ENCODE assay signal across 16 cellular contexts in the genomic region with DNA sequence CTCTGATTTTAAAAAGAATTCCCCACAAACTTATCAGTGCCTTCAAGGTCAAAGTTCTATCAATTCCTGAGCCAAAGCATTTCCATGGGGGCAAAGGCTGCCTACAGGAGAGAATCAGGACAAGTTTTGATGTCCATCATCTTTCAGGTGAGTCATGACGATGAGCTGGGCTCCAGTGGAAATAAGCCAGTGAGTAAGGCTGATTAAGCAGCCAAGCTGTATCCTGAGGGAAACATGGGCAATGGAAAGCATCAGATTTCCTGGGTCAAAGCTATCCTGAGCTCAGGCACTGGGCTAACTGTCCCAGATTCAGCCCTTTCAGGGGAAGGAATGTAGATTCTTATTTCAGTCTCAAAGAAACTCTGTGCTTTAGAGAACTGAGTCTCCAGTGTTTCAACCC.
DNase-seq lines count a peak whose midpoint lies in the region; ATAC-seq and TF ChIP-seq lines count a peak whose summit lies in the region.
"Had no signal": no experiment of that assay in that cellular context is flagged by ENCODE, and none has a peak within 500 bp of the region (broad histone marks: within the 10 kb centered on the region; RNA-seq: fewer than 3 reads in every experiment).

No MANE protein-coding gene starts in this region.

- H3K4me3 ChIP-seq in PC-3 (ENCODE audit: low read length), result no peak overlapping the region
- no peak overlapping the region for H3K4me3 ChIP-seq in adrenal gland
- H3K4me3 ChIP-seq: upper lobe of right lung had no signal

- no peaks in the 10 kb centered on the region for H3K9me3 ChIP-seq in PC-3 (ENCODE audit: low read length)
- H3K9me3 ChIP-seq in adrenal gland (replicated peaks in 1 of 3), result no peaks in the 10 kb centered on the region
- H3K9me3 ChIP-seq: upper lobe of right lung had no signal

- H3F3A ChIP-seq in PC-3 (ENCODE audit: low read length, unreplicated experiment), result no peaks in the 10 kb centered on the region

- no TSS peak for BruUV-seq in PC-3 (replicated peaks; lab: Mats Ljungman, UMichigan)

- H3K9me2 ChIP-seq in PC-3 (replicated peaks; ENCODE audit: low read length), result no peaks in the 10 kb centered on the region

- peak overlapping the region; percentile 54 for H3K4me2 ChIP-seq in PC-3 (ENCODE audit: low read length)

- H3K27ac ChIP-seq in PC-3 (ENCODE audit: low read length) (peak overlapping the region; percentile 77), epithelial cell of prostate (peak overlapping the region; percentile 46), adrenal gland (no peak overlapping the region)
- H3K27ac ChIP-seq: upper lobe of right lung had no signal

- peak; percentile 58 for DNase-seq in EL
- peak; percentile 88 for DNase-seq in PC-3
- DNase-seq in epithelial cell of prostate (ENCODE audit: low read depth, low spot score), result peak; percentile 27
- peak; percentile 0 for DNase-seq in occipital lobe (lab: John Stamatoyannopoulos, UW)
- no peak for DNase-seq in adrenal gland
- no peak for DNase-seq in effector CD4-positive, alpha-beta T cell
- no peak for DNase-seq in GM13977 (ENCODE audit: low spot score)
- DNase-seq: activated gamma-delta T cell treated with Interleukin-2 at 50 U/mL for 16 hours; effector CD8-positive, alpha-beta T cell; KBM-7; NCI-H1417 treated with DMSO at 0.1 percent for 48 hours; small intestine; stimulated activated naive CD4-positive, alpha-beta T cell; upper lobe of right lung had no signal

- ATAC-seq in PC-3, result peak; percentile 96
- no peak for ATAC-seq in HG03159 (IDR thresholded peaks at IDR 0.05; ENCODE audit: unreplicated experiment)
- ATAC-seq: upper lobe of right lung, WTC11 had no signal

- no peaks in the 10 kb centered on the region for H3K27me3 ChIP-seq in PC-3 (ENCODE audit: low read length)
- no peaks in the 10 kb centered on the region for H3K27me3 ChIP-seq in adrenal gland
- H3K27me3 ChIP-seq: upper lobe of right lung had no signal

- no peak overlapping the region for H2AFZ ChIP-seq in PC-3 (ENCODE audit: low read length)

- POLR2A ChIA-PET in PC-3 (lab: Charles Lee; ENCODE audit: unreplicated experiment), result no interaction called here

- intact Hi-C loops in PC-3 (cut with micrococcal nuclease) (loop anchor here (10.0 kb wide), 2 partner anchors 89 to 219 kb away; no protein-coding TSS in a partner anchor), adrenal gland (cut with DNase I) (no loop called here)

- TF ChIP-seq POLR2A in adrenal gland (IDR thresholded peaks at IDR 0.05), result no peak

- no peaks in the 10 kb centered on the region for H3K79me2 ChIP-seq in PC-3 (ENCODE audit: low read length)

- H3K36me3 ChIP-seq in PC-3 (ENCODE audit: low read depth, low read length) (no peaks in the 10 kb centered on the region), adrenal gland (replicated peaks in 1 of 2) (no peaks in the 10 kb centered on the region)
- H3K36me3 ChIP-seq: upper lobe of right lung had no signal

- in situ Hi-C loops in GM13977 (cut with MboI; ENCODE audit: low pct_unique_long_range_greater_than_20kb, low sequenced_read_pairs, unreplicated experiment), result no loop called here

- CTCF ChIA-PET in PC-3 (lab: Charles Lee), result interaction anchor here (1.0 kb wide), 1 partner anchor 87 kb away, joined by 4 read pairs; no protein-coding TSS in a partner anchor

- H3K9ac ChIP-seq in PC-3 (ENCODE audit: low read length), result 0 out of 2 replicates have a peak overlapping the region, but pooled peaks have one; percentile 8

- TF ChIP-seq CTCF in PC-3 (conservative IDR thresholded peaks at IDR 0.05; ENCODE audit: low read depth, low read length) (no peak), adrenal gland (IDR thresholded peaks at IDR 0.05) (no peak), GM13977 (IDR thresholded peaks at IDR 0.05; ENCODE audit: extremely low read depth, insufficient read depth, missing control alignments) (no peak)

- peaks cover 36% of the 10 kb centered on the region for H3K4me1 ChIP-seq in PC-3 (ENCODE audit: insufficient read depth, low read length)
- no peaks in the 10 kb centered on the region for H3K4me1 ChIP-seq in adrenal gland (replicated peaks in 1 of 2)
- H3K4me1 ChIP-seq: upper lobe of right lung had no signal

- H4K20me1 ChIP-seq in PC-3 (ENCODE audit: low read length), result no peaks in the 10 kb centered on the region

- WGBS in adrenal gland, 4 donors, result 61 to 91% (median 82%) methylated on average over 1 of the region's 1 CpG

Comparison
In these comparisons a context has a peak if more than half of its experiments do, and no peak if none do; other contexts are left out.
1. DNase-seq: peak in EL (single experiment), PC-3 (single experiment), epithelial cell of prostate (single experiment) and occipital lobe (single experiment); none in adrenal gland (0 of 7), effector CD4-positive, alpha-beta T cell (single experiment) and GM13977 (single experiment).
2. H3K27ac ChIP-seq: peak in PC-3 (single experiment) and epithelial cell of prostate (single experiment); none in adrenal gland (0 of 5).